Comparison of ENCODE assay signal across 9 cellular contexts in the genomic region with DNA sequence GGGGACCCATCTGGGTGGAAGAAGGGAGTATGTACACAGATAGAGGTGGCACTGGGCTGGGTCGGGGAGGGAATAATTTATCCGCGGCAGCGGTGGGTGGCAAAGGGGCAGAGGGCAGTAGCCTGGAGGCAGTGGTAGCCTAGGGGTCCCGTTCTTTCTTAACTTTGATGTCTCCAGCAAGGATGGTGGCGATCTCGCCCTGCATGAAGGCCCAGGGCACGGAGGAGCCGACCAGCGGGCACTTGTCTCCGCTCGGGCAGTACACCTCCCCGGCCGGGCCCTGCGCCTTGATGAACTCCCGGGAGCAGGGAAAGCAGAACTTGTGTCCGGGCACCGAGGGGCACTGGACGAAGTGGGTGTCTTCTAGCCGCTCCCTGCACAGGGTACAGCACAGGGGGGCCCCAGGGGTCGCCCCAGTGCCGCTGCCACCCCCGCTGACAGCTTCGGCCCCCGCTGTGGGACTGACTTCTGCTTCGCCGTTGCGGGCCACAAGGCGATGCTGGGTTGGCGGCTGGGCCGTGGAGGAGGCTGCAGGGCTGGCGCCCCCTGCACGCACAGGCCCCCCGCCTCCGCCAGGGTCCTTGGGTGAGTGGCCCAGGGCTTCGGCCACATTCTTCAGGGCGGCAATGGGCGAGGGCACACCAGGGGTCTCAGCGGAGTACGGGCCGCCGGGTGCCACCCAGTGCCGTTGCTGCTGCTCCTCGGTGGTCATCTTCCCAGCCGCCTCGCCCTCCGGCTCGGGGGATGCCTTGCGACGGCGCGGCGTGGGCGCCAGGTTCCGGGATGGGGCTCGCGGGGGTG. TPM values are rescaled to one million over a fixed set of nuclear protein-coding genes. Genes with fewer than 3 reads are reported as not detected.
A peak's percentile ranks its signal among the peaks of the same experiment; 100 is the strongest.
DNase-seq lines count a peak whose midpoint lies in the region; ATAC-seq, FAIRE-seq and TF ChIP-seq lines count a peak whose summit lies in the region.
"Had no signal": no experiment of that assay in that cellular context is flagged by ENCODE, and none has a peak within 500 bp of the region (broad histone marks: within the 10 kb centered on the region; RNA-seq: fewer than 3 reads in every experiment).

No MANE protein-coding gene starts in this region.

- POLR2A ChIA-PET in PC-9 (lab: Charles Lee; ENCODE audit: unreplicated experiment), result no interaction called here
- POLR2A ChIA-PET in endothelial cell of umbilical vein (lab: Charles Lee), result no interaction called here

- ATAC-seq in GM18870 (IDR thresholded peaks at IDR 0.05; ENCODE audit: unreplicated experiment), result no peak
- no peak for ATAC-seq in GM21381 (IDR thresholded peaks at IDR 0.05; ENCODE audit: unreplicated experiment)
- no peak for ATAC-seq in upper lobe of right lung

- no peak for TF ChIP-seq CTCF in Calu3 (IDR thresholded peaks at IDR 0.05; ENCODE audit: unreplicated experiment)
- TF ChIP-seq CTCF in PC-9 (conservative IDR thresholded peaks at IDR 0.05), result no peak
- TF ChIP-seq CTCF in endothelial cell of umbilical vein (IDR thresholded peaks at IDR 0.05; ENCODE audit: extremely low read depth in 1 of 2, insufficient read depth in 1 of 2, low read depth in 1 of 2, low read length in 2 of 2), result no peak
- TF ChIP-seq CTCF in progenitor cell of endocrine pancreas (IDR thresholded peaks at IDR 0.05; ENCODE audit: unreplicated experiment), result no peak
- no peak for TF ChIP-seq CTCF in upper lobe of right lung (IDR thresholded peaks at IDR 0.05)

- DNase-seq in Calu3, result no peak
- DNase-seq in PC-9, result no peak
- no peak for DNase-seq in endothelial cell of umbilical vein (ENCODE audit: low read depth, low spot score)
- no peak for DNase-seq in progenitor cell of endocrine pancreas (ENCODE audit: low spot score, unreplicated experiment)
- no peak for DNase-seq in hippocampal formation (lab: John Stamatoyannopoulos, UW)
- no peak for DNase-seq in upper lobe of right lung

- CTCF ChIA-PET in Calu3 (lab: Charles Lee), result interaction anchor here (0.7 kb wide), 1 partner anchor 486 kb away, joined by 3 read pairs; no protein-coding TSS in a partner anchor
- CTCF ChIA-PET in PC-9 (lab: Charles Lee), result interaction anchor here (0.5 to 0.6 kb wide), 3 partner anchors 37 to 378 kb away, joined by 3 to 4 read pairs (median 3); no protein-coding TSS in a partner anchor
- CTCF ChIA-PET in endothelial cell of umbilical vein (lab: Charles Lee), result interaction anchor here (1.4 to 3.3 kb wide), 2 partner anchors 20 to 67 kb away, joined by 8 to 21 read pairs; a partner anchor contains a TSS

- H3K36me3 ChIP-seq in PC-9 (ENCODE audit: low read depth) (no peaks in the 10 kb centered on the region), endothelial cell of umbilical vein (ENCODE audit: control insufficient read depth in 2 of 2, extremely low read depth in 1 of 2, insufficient read depth in 2 of 2, low read length in 2 of 2) (no peaks in the 10 kb centered on the region), upper lobe of right lung (no peaks in the 10 kb centered on the region)

- H3K4me1 Mint-ChIP-seq in Calu3 (ENCODE audit: low read depth, unreplicated experiment) (peaks cover 34% of the 10 kb centered on the region), progenitor cell of endocrine pancreas (ENCODE audit: low read depth) (peaks cover 35% of the 10 kb centered on the region)

- no peak for TF ChIP-seq POLR2A in endothelial cell of umbilical vein (IDR thresholded peaks at IDR 0.05; ENCODE audit: low read depth, low read length)

- H3K36me3 Mint-ChIP-seq in Calu3 (ENCODE audit: insufficient read depth, unreplicated experiment) (peaks cover 54% of the 10 kb centered on the region), progenitor cell of endocrine pancreas (ENCODE audit: insufficient read depth) (peaks cover 2% of the 10 kb centered on the region)

- peaks cover 23% of the 10 kb centered on the region for H3K79me2 ChIP-seq in PC-9 (ENCODE audit: low read depth)
- peaks cover 3% of the 10 kb centered on the region for H3K79me2 ChIP-seq in endothelial cell of umbilical vein (ENCODE audit: control insufficient read depth, insufficient read depth, low read length)

- H3K9me2 ChIP-seq in PC-9 (ENCODE audit: insufficient read depth), result no peaks in the 10 kb centered on the region

- H3K4me1 ChIP-seq in PC-9 (replicated peaks; ENCODE audit: insufficient read depth) (peaks cover 18% of the 10 kb centered on the region), endothelial cell of umbilical vein (ENCODE audit: control insufficient read depth, extremely low read depth, insufficient read depth, low read length) (peaks cover 10% of the 10 kb centered on the region), upper lobe of right lung (peaks cover 32% of the 10 kb centered on the region)

- H2AFZ ChIP-seq in PC-9, result no peak overlapping the region
- H2AFZ ChIP-seq in endothelial cell of umbilical vein (ENCODE audit: low read depth, low read length), result no peak overlapping the region

- H3K4me3 Mint-ChIP-seq in Calu3 (ENCODE audit: low read depth, unreplicated experiment) (peak overlapping the region; percentile 70), progenitor cell of endocrine pancreas (ENCODE audit: low read depth) (peak overlapping the region; percentile 72)

- H3K27me3 Mint-ChIP-seq in Calu3 (ENCODE audit: unreplicated experiment) (no peaks in the 10 kb centered on the region), progenitor cell of endocrine pancreas (no peaks in the 10 kb centered on the region)

- H4K20me1 ChIP-seq in PC-9 (ENCODE audit: insufficient read depth) (peaks cover 32% of the 10 kb centered on the region), endothelial cell of umbilical vein (replicated peaks; ENCODE audit: control insufficient read depth, extremely low read depth, insufficient read depth, low read length) (no peaks in the 10 kb centered on the region)

- intact Hi-C loops in Calu3 (cut with micrococcal nuclease; ENCODE audit: unreplicated experiment) (no loop called here), PC-9 (cut with micrococcal nuclease; ENCODE audit: unreplicated experiment) (loop anchor here (1.0 to 5.0 kb wide), 3 partner anchors 67 to 133 kb away; a partner anchor contains a TSS), endothelial cell of umbilical vein (cut with micrococcal nuclease) (loop anchor here (1.0 kb wide), 3 partner anchors 21 to 131 kb away; a partner anchor contains a TSS), upper lobe of right lung (cut with DNase I) (no loop called here)

- FAIRE-seq in endothelial cell of umbilical vein (lab: Jason Lieb, UNC), result no peak

- BruUV-seq in Calu3 (replicated peaks; lab: Mats Ljungman, UMichigan) (no TSS peak), PC-9 (replicated peaks; lab: Mats Ljungman, UMichigan) (no TSS peak), endothelial cell of umbilical vein (replicated peaks; lab: Mats Ljungman, UMichigan) (TSS peak; percentile 18)

- H3K27me3 ChIP-seq in PC-9 (ENCODE audit: insufficient read depth, low read depth), result no peaks in the 10 kb centered on the region
- no peaks in the 10 kb centered on the region for H3K27me3 ChIP-seq in endothelial cell of umbilical vein (ENCODE audit: control insufficient read depth in 2 of 2, insufficient read depth in 2 of 2, low read length in 2 of 2)
- H3K27me3 ChIP-seq in upper lobe of right lung, result no peaks in the 10 kb centered on the region
- H3K27me3 ChIP-seq: SJSA1 had no signal

- no peaks in the 10 kb centered on the region for H3K9me3 ChIP-seq in PC-9 (ENCODE audit: insufficient read depth, low read depth)
- no peaks in the 10 kb centered on the region for H3K9me3 ChIP-seq in endothelial cell of umbilical vein (replicated peaks; ENCODE audit: control insufficient read depth, insufficient read depth, low read length)
- H3K9me3 ChIP-seq in upper lobe of right lung, result no peaks in the 10 kb centered on the region
- H3K9me3 ChIP-seq: SJSA1 had no signal

- H3K9ac ChIP-seq in endothelial cell of umbilical vein (replicated peaks; ENCODE audit: extremely low read depth, insufficient read depth, low read length), result no peak overlapping the region

- H3K4me2 ChIP-seq in PC-9 (peak overlapping the region; percentile 80), endothelial cell of umbilical vein (ENCODE audit: insufficient read depth, low read length) (no peak overlapping the region)

- H3F3A ChIP-seq in PC-9 (ENCODE audit: insufficient read depth, low read depth), result peaks cover 31% of the 10 kb centered on the region

- H3K27ac Mint-ChIP-seq in Calu3 (ENCODE audit: unreplicated experiment) (peak overlapping the region; percentile 23), progenitor cell of endocrine pancreas (no peak overlapping the region)

- no peaks in the 10 kb centered on the region for H3K9me3 Mint-ChIP-seq in Calu3 (ENCODE audit: low read depth, unreplicated experiment)
- H3K9me3 Mint-ChIP-seq in progenitor cell of endocrine pancreas (ENCODE audit: low read depth), result no peaks in the 10 kb centered on the region

- H3K4me3 ChIP-seq in PC-9 (peak overlapping the region; percentile 75; the same call in 1 of the 2 replicates), endothelial cell of umbilical vein (replicated peaks in 1 of 3; ENCODE audit: insufficient read depth in 1 of 3, low read depth in 1 of 3, low read length in 3 of 3) (no peak overlapping the region), upper lobe of right lung (no peak overlapping the region)

- H3K27ac ChIP-seq in PC-9, result no peak overlapping the region
- no peak overlapping the region for H3K27ac ChIP-seq in endothelial cell of umbilical vein (ENCODE audit: insufficient read depth, low read depth, low read length)
- no peak overlapping the region for H3K27ac ChIP-seq in upper lobe of right lung
- H3K27ac ChIP-seq: SJSA1 had no signal

- H3K9me1 ChIP-seq in endothelial cell of umbilical vein (replicated peaks; ENCODE audit: control insufficient read depth, extremely low read depth, insufficient read depth, low read length), result no peaks in the 10 kb centered on the region

- dilution Hi-C loops in endothelial cell of umbilical vein (cut with MboI; ENCODE audit: extremely low pct_ligation_motif_present, low sequenced_read_pairs), result no loop called here

RNA-seq across cellular contexts. Expression of a gene that starts 1.9 kb away (rescaled TPM):
- total RNA-seq in Calu3 (2022) (36.9 and 37.4 TPM in 2 replicates), PC-9 (2021) (24.7 and 29.8 TPM in 2 replicates), endothelial cell of umbilical vein (17.1 and 17.5 TPM in 2 replicates), progenitor cell of endocrine pancreas (30.4 and 35.0 TPM in 2 replicates), upper lobe of right lung (25.0 TPM)
- polyA plus RNA-seq in endothelial cell of umbilical vein, result 12.3 and 16.6 TPM in 2 replicates
- polyA plus RNA-seq in endothelial cell of umbilical vein (2011; cell fraction: cytosol; rRNA removed), result 7.2 and 10.9 TPM in 2 replicates
- 4.3 and 4.4 TPM in 2 replicates for polyA plus RNA-seq in endothelial cell of umbilical vein (2011; cell fraction: nucleus; rRNA removed)
- polyA plus RNA-seq in endothelial cell of umbilical vein (2012), result 6.3 and 11.4 TPM in 2 replicates
- polyA minus RNA-seq in endothelial cell of umbilical vein, result 6.5 and 8.5 TPM in 2 replicates
- 18.9 TPM for polyA minus RNA-seq in endothelial cell of umbilical vein (2011; cell fraction: cytosol; rRNA and poly(A)+ RNA removed)
- polyA minus RNA-seq in endothelial cell of umbilical vein (2011; cell fraction: nucleus; rRNA and poly(A)+ RNA removed), result 3.5 and 6.5 TPM in 2 replicates

RNA-seq across cellular contexts. Expression of a gene that starts 18.3 kb away (rescaled TPM):
- total RNA-seq in Calu3 (2022) (11.9 and 13.1 TPM in 2 replicates), PC-9 (2021) (13.6 TPM in 2 replicates), endothelial cell of umbilical vein (9.0 and 9.6 TPM in 2 replicates), progenitor cell of endocrine pancreas (11.1 and 11.8 TPM in 2 replicates), upper lobe of right lung (7.9 TPM)
- 3.9 TPM in 2 replicates for polyA plus RNA-seq in endothelial cell of umbilical vein
- 2.0 and 2.8 TPM in 2 replicates for polyA plus RNA-seq in endothelial cell of umbilical vein (2011; cell fraction: cytosol; rRNA removed)
- 2.8 and 3.5 TPM in 2 replicates for polyA plus RNA-seq in endothelial cell of umbilical vein (2011; cell fraction: nucleus; rRNA removed)
- 6.0 and 7.5 TPM in 2 replicates for polyA plus RNA-seq in endothelial cell of umbilical vein (2012)
- 1.1 and 1.2 TPM in 2 replicates for polyA minus RNA-seq in endothelial cell of umbilical vein
- 2.0 TPM for polyA minus RNA-seq in endothelial cell of umbilical vein (2011; cell fraction: cytosol; rRNA and poly(A)+ RNA removed)
- polyA minus RNA-seq in endothelial cell of umbilical vein (2011; cell fraction: nucleus; rRNA and poly(A)+ RNA removed), result 0.72 and 1.3 TPM in 2 replicates

RNA-seq across cellular contexts. Expression of a gene that starts 20.0 kb away (rescaled TPM):
- total RNA-seq in Calu3 (2022) (12.1 and 19.9 TPM in 2 replicates), PC-9 (2021) (not detected in 2 replicates), endothelial cell of umbilical vein (not detected in 2 replicates), progenitor cell of endocrine pancreas (23.5 and 25.4 TPM in 2 replicates), upper lobe of right lung (1.6 TPM)
- 0.06 TPM in 2 replicates for polyA plus RNA-seq in endothelial cell of umbilical vein
- polyA plus RNA-seq in endothelial cell of umbilical vein (2011; cell fraction: cytosol; rRNA removed), result 0.04 and 0.06 TPM in 2 replicates
- 0.12 TPM in 1 of 2 replicates, not detected in the other for polyA plus RNA-seq in endothelial cell of umbilical vein (2011; cell fraction: nucleus; rRNA removed)
- not detected in 2 replicates for polyA plus RNA-seq in endothelial cell of umbilical vein (2012)
- 0.25 TPM in 1 of 2 replicates, not detected in the other for polyA minus RNA-seq in endothelial cell of umbilical vein
- not detected for polyA minus RNA-seq in endothelial cell of umbilical vein (2011; cell fraction: cytosol; rRNA and poly(A)+ RNA removed)
- polyA minus RNA-seq in endothelial cell of umbilical vein (2011; cell fraction: nucleus; rRNA and poly(A)+ RNA removed), result not detected in 2 replicates
- total RNA-seq: SJSA1 had no signal

RNA-seq across cellular contexts. Expression of a gene that starts 21.1 kb away (rescaled TPM):
- 130 and 135 TPM in 2 replicates for total RNA-seq in Calu3 (2022)
- 85.5 and 121 TPM in 2 replicates for total RNA-seq in PC-9 (2021)
- total RNA-seq in endothelial cell of umbilical vein, result 94.5 and 95.7 TPM in 2 replicates
- polyA plus RNA-seq in endothelial cell of umbilical vein, result 89.8 and 104 TPM in 2 replicates
- 72.6 and 78.3 TPM in 2 replicates for polyA plus RNA-seq in endothelial cell of umbilical vein (2011; cell fraction: cytosol; rRNA removed)
- 199 and 231 TPM in 2 replicates for polyA plus RNA-seq in endothelial cell of umbilical vein (2011; cell fraction: nucleus; rRNA removed)
- polyA plus RNA-seq in endothelial cell of umbilical vein (2012), result 56.8 and 66.9 TPM in 2 replicates
- 110 and 130 TPM in 2 replicates for polyA minus RNA-seq in endothelial cell of umbilical vein
- 47.6 TPM for polyA minus RNA-seq in endothelial cell of umbilical vein (2011; cell fraction: cytosol; rRNA and poly(A)+ RNA removed)
- polyA minus RNA-seq in endothelial cell of umbilical vein (2011; cell fraction: nucleus; rRNA and poly(A)+ RNA removed), result 58.9 and 68.7 TPM in 2 replicates
- total RNA-seq in progenitor cell of endocrine pancreas, result 112 and 114 TPM in 2 replicates
- total RNA-seq in upper lobe of right lung, result 70.6 TPM

RNA-seq across cellular contexts. Expression of a gene that starts 30.5 kb away (rescaled TPM):
- not detected in 2 replicates for total RNA-seq in Calu3 (2022)
- not detected in 2 replicates for total RNA-seq in PC-9 (2021)
- not detected in 2 replicates for total RNA-seq in endothelial cell of umbilical vein
- not detected in 2 replicates for polyA plus RNA-seq in endothelial cell of umbilical vein
- polyA plus RNA-seq in endothelial cell of umbilical vein (2011; cell fraction: cytosol; rRNA removed), result not detected in 2 replicates
- polyA plus RNA-seq in endothelial cell of umbilical vein (2011; cell fraction: nucleus; rRNA removed), result not detected in 2 replicates
- not detected in 2 replicates for polyA plus RNA-seq in endothelial cell of umbilical vein (2012)
- polyA minus RNA-seq in endothelial cell of umbilical vein, result not detected in 2 replicates
- polyA minus RNA-seq in endothelial cell of umbilical vein (2011; cell fraction: cytosol; rRNA and poly(A)+ RNA removed), result not detected
- polyA minus RNA-seq in endothelial cell of umbilical vein (2011; cell fraction: nucleus; rRNA and poly(A)+ RNA removed), result not detected in 2 replicates
- total RNA-seq in progenitor cell of endocrine pancreas, result not detected in 2 replicates
- not detected for total RNA-seq in upper lobe of right lung
- total RNA-seq: SJSA1 had no signal

Comparison
In these comparisons a context has a peak if more than half of its experiments do, and no peak if none do; other contexts are left out.
1. intact Hi-C loops: an anchor here in PC-9 (1.0 to 5.0 kb wide) and endothelial cell of umbilical vein (1.0 kb wide); none called in Calu3 and upper lobe of right lung.